Comparison of ENCODE assay signal across 19 cellular contexts in the genomic region with DNA sequence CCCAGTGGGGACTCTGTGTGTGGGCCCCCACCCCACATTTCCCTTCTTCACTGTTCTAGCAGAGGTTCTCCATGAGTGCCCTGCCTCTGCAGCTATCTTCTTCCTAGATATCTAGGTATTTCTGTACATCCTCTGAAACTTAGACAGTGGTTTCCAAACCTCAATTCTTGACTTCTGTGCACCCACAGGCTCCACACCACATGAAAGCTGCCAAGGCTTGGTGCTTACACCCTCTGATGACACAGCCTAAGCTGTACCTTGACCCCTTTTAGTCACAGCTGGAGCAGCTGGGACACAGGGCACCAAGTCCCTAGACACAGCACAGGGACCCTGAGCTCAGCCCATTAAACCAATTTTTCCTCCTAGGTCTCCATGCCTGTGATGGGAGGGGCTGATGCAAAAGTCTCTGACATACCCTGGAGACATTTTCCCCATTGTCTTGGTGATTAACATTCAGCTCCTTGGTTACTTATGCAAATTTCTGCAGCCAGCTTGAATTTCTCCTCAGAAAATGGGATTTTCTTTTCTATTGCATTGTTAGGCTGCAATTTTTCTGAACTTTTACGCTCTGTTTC.
DNase-seq lines count a peak whose midpoint lies in the region; ATAC-seq and TF ChIP-seq lines count a peak whose summit lies in the region.
"Had no signal": no experiment of that assay in that cellular context is flagged by ENCODE, and none has a peak within 500 bp of the region (broad histone marks: within the 10 kb centered on the region; RNA-seq: fewer than 3 reads in every experiment).

No MANE protein-coding gene starts in this region.

- H3K27me3 Mint-ChIP-seq in HFFc6 (ENCODE audit: insufficient read depth) = no peaks in the 10 kb centered on the region; the same call in 1 of the 2 replicates
- H3K27me3 Mint-ChIP-seq: CD4-positive, CD25-positive, alpha-beta regulatory T cell; IgD-negative memory B cell had no signal

- H3K4me1 Mint-ChIP-seq in HFFc6 (ENCODE audit: low read depth) = no peaks in the 10 kb centered on the region
- H3K4me1 Mint-ChIP-seq: CD4-positive, CD25-positive, alpha-beta regulatory T cell; IgD-negative memory B cell had no signal

- no peak overlapping the region for H3K4me3 ChIP-seq in NT2/D1 (ENCODE audit: insufficient read length, low read depth)
- H3K4me3 ChIP-seq: GM23248, SJSA1 had no signal

- no peak overlapping the region for H3K9ac ChIP-seq in NT2/D1 (ENCODE audit: insufficient read length, low read depth)
- H3K9ac ChIP-seq: GM23248 had no signal

- TF ChIP-seq CTCF in HFFc6 (IDR thresholded peaks at IDR 0.05) = no peak

- H3K27ac Mint-ChIP-seq in HFFc6 = no peak overlapping the region
- H3K27ac Mint-ChIP-seq: IgD-negative memory B cell had no signal

- peaks cover 15% of the 10 kb centered on the region for H3K9me3 Mint-ChIP-seq in HFFc6

- H3K36me3 Mint-ChIP-seq in HFFc6 (ENCODE audit: low read depth) = no peaks in the 10 kb centered on the region
- H3K36me3 Mint-ChIP-seq: CD4-positive, CD25-positive, alpha-beta regulatory T cell; IgD-negative memory B cell had no signal

- H3K9me3 ChIP-seq in NT2/D1 (ENCODE audit: insufficient read depth, low read length) = peaks cover 18% of the 10 kb centered on the region; the same call in 1 of the 2 replicates
- H3K9me3 ChIP-seq: SJSA1 had no signal

- H3K4me1 ChIP-seq in NT2/D1 (ENCODE audit: insufficient read depth, insufficient read length) = no peaks in the 10 kb centered on the region
- H3K4me1 ChIP-seq: SJSA1 had no signal

- intact Hi-C loops in posterior vena cava (cut with DNase I) = no loop called here

- H3K36me3 ChIP-seq in NT2/D1 (ENCODE audit: insufficient read depth, insufficient read length, low read length) = no peaks in the 10 kb centered on the region
- H3K36me3 ChIP-seq: SJSA1 had no signal

- DNase-seq in NT2/D1 (ENCODE audit: low read depth, low spot score) = peak; percentile 20
- peak; percentile 37 for DNase-seq in posterior vena cava (ENCODE audit: low spot score)
- no peak for DNase-seq in HFFc6
- DNase-seq in NCI-H2227 treated with DMSO at 0.1 percent for 48 hours (lab: John Stamatoyannopoulos, UW) = no peak
- DNase-seq: ACHN; AML-193; Calu3; CD4-positive, CD25-positive, alpha-beta regulatory T cell; DMS53; GM23248; NCI-H1417 treated with DMSO at 0.1 percent for 48 hours; NCI-H2029; NCI-H2171; NCI-H748 treated with DMSO at 0.1 percent for 48 hours had no signal

- H3K27me3 ChIP-seq in NT2/D1 (ENCODE audit: insufficient read depth, insufficient read length) = no peaks in the 10 kb centered on the region
- H3K27me3 ChIP-seq: SJSA1 had no signal

- H3K4me3 Mint-ChIP-seq in HFFc6 = no peak overlapping the region
- H3K4me3 Mint-ChIP-seq: CD4-positive, CD25-positive, alpha-beta regulatory T cell; IgD-negative memory B cell had no signal

- ATAC-seq in GM18870 (IDR thresholded peaks at IDR 0.05; ENCODE audit: unreplicated experiment) (peak; percentile 75), HG02798 (IDR thresholded peaks at IDR 0.05; ENCODE audit: poor library complexity, unreplicated experiment) (peak; percentile 45), HG03439 (IDR thresholded peaks at IDR 0.05; ENCODE audit: unreplicated experiment) (no peak)

Comparison
In these comparisons a context has a peak if more than half of its experiments do, and no peak if none do; other contexts are left out.
1. DNase-seq: peak in NT2/D1 (single experiment) and posterior vena cava (single experiment); none in HFFc6 (single experiment) and NCI-H2227 treated with DMSO at 0.1 percent for 48 hours (single experiment).